ENCODE assay signal across 16 cellular contexts in genomic region chr12:66066929-66067281, GRCh38.
DNase-seq lines count a peak whose midpoint lies in the region; ATAC-seq and TF ChIP-seq lines count a peak whose summit lies in the region.
"Had no signal": no experiment of that assay in that cellular context is flagged by ENCODE, and none has a peak within 500 bp of the region (broad histone marks: within the 10 kb centered on the region; RNA-seq: fewer than 3 reads in every experiment).

No MANE protein-coding gene starts in this region.

- H2BK5ac ChIP-seq in neuronal stem cell (ENCODE audit: low read length), result no peak overlapping the region

- H3K18ac ChIP-seq in neuronal stem cell (ENCODE audit: low read length), result no peak overlapping the region

- CTCF ChIA-PET in HCT116 (lab: Charles Lee), result no interaction called here

- no peak overlapping the region for H3K23ac ChIP-seq in neuronal stem cell (ENCODE audit: low read depth, low read length, poor library complexity)

- H2BK12ac ChIP-seq in neuronal stem cell (ENCODE audit: low read length), result no peak overlapping the region

- intact Hi-C loops in HCT116 (cut with micrococcal nuclease), result no loop called here

- no peak for TF ChIP-seq RAD21 in HCT116 (IDR thresholded peaks at IDR 0.05; ENCODE audit: low read depth)

- H3K27ac ChIP-seq in HCT116 (ENCODE audit: low read depth, low read length) (no peak overlapping the region), hepatocyte (no peak overlapping the region), neuronal stem cell (replicated peaks; ENCODE audit: low read length) (no peak overlapping the region)
- H3K27ac ChIP-seq: C4-2B, cardiac muscle cell, Peyer's patch, sigmoid colon had no signal

- no peak overlapping the region for H3K4ac ChIP-seq in neuronal stem cell (ENCODE audit: low read length)

- no peak overlapping the region for H2BK120ac ChIP-seq in neuronal stem cell (ENCODE audit: low read depth, low read length)

- RAD21 ChIA-PET in HCT116 (lab: Charles Lee; ENCODE audit: low non-redundant PET in 1 of 2, low total read pairs in 2 of 2, uncharacterized antibody in 2 of 2, unreplicated experiment in 2 of 2), result no interaction called here

- no peaks in the 10 kb centered on the region for H3K36me3 ChIP-seq in HCT116 (ENCODE audit: control insufficient read depth in 1 of 2, insufficient read depth in 2 of 2, low read length in 2 of 2)
- no peaks in the 10 kb centered on the region for H3K36me3 ChIP-seq in hepatocyte (replicated peaks; ENCODE audit: insufficient read depth, low read depth)
- no peaks in the 10 kb centered on the region for H3K36me3 ChIP-seq in neuronal stem cell (replicated peaks in 1 of 2; ENCODE audit: control insufficient read depth in 2 of 2, insufficient read depth in 2 of 2, low read length in 2 of 2)
- H3K36me3 ChIP-seq: cardiac muscle cell, Peyer's patch, sigmoid colon had no signal

- WGBS in hepatocyte (ENCODE audit: low lambda C conversion rate, missing lambda C conversion rate), result 54% methylated on average over 1 of the region's 2 CpGs
- WGBS in neuronal stem cell (ENCODE audit: extremely low coverage in 2 of 2, insufficient read length in 2 of 2, insufficient replicate concordance in 1 of 2), 2 donors, result no CpG with 5 or more reads among the region's 2 CpGs

- H3K4me3 ChIP-seq in HCT116 (replicated peaks in 1 of 2; ENCODE audit: low read depth in 1 of 2, low read length in 2 of 2) (no peak overlapping the region), hepatocyte (no peak overlapping the region), neuronal stem cell (ENCODE audit: low read length in 2 of 2) (no peak overlapping the region)
- H3K4me3 ChIP-seq: cardiac muscle cell, Peyer's patch, sigmoid colon had no signal

- TF ChIP-seq CTCF in HCT116 (IDR thresholded peaks at IDR 0.05 in 2 of 3, conservative IDR thresholded peaks at IDR 0.05 in 1 of 3; ENCODE audit: borderline replicate concordance in 1 of 3, insufficient read depth in 1 of 3, low read depth in 2 of 3, low read length in 2 of 3), result no peak
- no peak for TF ChIP-seq CTCF in hepatocyte (IDR thresholded peaks at IDR 0.05; ENCODE audit: poor library complexity)

- H3K9ac ChIP-seq in HCT116 (ENCODE audit: low read length) (no peak overlapping the region), neuronal stem cell (ENCODE audit: low read depth, low read length, poor library complexity) (no peak overlapping the region)

- DNase-seq in HCT116 (ENCODE audit: low read depth, low spot score) (no peak), hepatocyte (ENCODE audit: low spot score) (no peak), AML-193 (lab: John Stamatoyannopoulos, UW) (no peak), neuronal stem cell (ENCODE audit: low spot score) (no peak), HK-2 (ENCODE audit: unreplicated experiment) (no peak), MV-4-11 (lab: John Stamatoyannopoulos, UW) (no peak)
- DNase-seq: activated naive CD4-positive, alpha-beta T cell treated with anti-CD3 and anti-CD28 coated beads, Interleukin-2, amount 50 U/mL, for 16 hours; H9; natural killer cell; Peyer's patch; sigmoid colon; T1000 had no signal

- no peaks in the 10 kb centered on the region for H3K9me2 ChIP-seq in HCT116 (ENCODE audit: insufficient read depth)
- H3K9me2 ChIP-seq in hepatocyte (replicated peaks; ENCODE audit: insufficient read depth), result no peaks in the 10 kb centered on the region

- H3K79me2 ChIP-seq in HCT116 (ENCODE audit: insufficient read depth, low read length) (no peaks in the 10 kb centered on the region), hepatocyte (no peaks in the 10 kb centered on the region)

- H2BK15ac ChIP-seq in neuronal stem cell (ENCODE audit: low read length), result no peak overlapping the region

- H3K4me1 ChIP-seq in HCT116 (ENCODE audit: control insufficient read depth in 1 of 2, insufficient read depth in 2 of 2, low read length in 2 of 2) (peaks cover 0 to 4% of the 10 kb centered on the region in 2 experiments; a peak in 2 of 4 replicates), hepatocyte (ENCODE audit: insufficient read depth) (no peaks in the 10 kb centered on the region), neuronal stem cell (ENCODE audit: control insufficient read depth in 2 of 2, insufficient read depth in 1 of 2, low read depth in 1 of 2, low read length in 2 of 2) (peaks cover 0 to 5% of the 10 kb centered on the region in 2 donors)
- H3K4me1 ChIP-seq: Peyer's patch, sigmoid colon had no signal

- H4K20me1 ChIP-seq in HCT116 (ENCODE audit: insufficient read depth) (no peaks in the 10 kb centered on the region), hepatocyte (ENCODE audit: insufficient read depth, poor library complexity, severe bottlenecking) (no peaks in the 10 kb centered on the region)

- H3K4me2 ChIP-seq in HCT116 (ENCODE audit: low read length) (no peak overlapping the region), hepatocyte (no peak overlapping the region), neuronal stem cell (ENCODE audit: insufficient read depth, low read length, poor library complexity, severe bottlenecking) (no peak overlapping the region)

- ATAC-seq in GM18909 (IDR thresholded peaks at IDR 0.05; ENCODE audit: poor library complexity, unreplicated experiment) (peak; percentile 25), HCT116 (no peak; the same call in 1 of the 2 replicates), HG03520 (IDR thresholded peaks at IDR 0.05; ENCODE audit: unreplicated experiment) (peak; percentile 13)

- no peak overlapping the region for H3K14ac ChIP-seq in neuronal stem cell (ENCODE audit: low read length)

- TF ChIP-seq POLR2A in HCT116 (IDR thresholded peaks at IDR 0.05; ENCODE audit: borderline replicate concordance, extremely low read depth, insufficient read depth, insufficient read length), result no peak

- POLR2A ChIA-PET in HCT116 (lab: Charles Lee), result no interaction called here

- no peak overlapping the region for H2AK5ac ChIP-seq in neuronal stem cell (ENCODE audit: low read depth, low read length)

- H3K79me1 ChIP-seq in neuronal stem cell (ENCODE audit: low read depth, low read length), result no peaks in the 10 kb centered on the region

- peak overlapping the region; percentile 36 for H2AFZ ChIP-seq in HCT116 (ENCODE audit: low read depth, low read length, poor library complexity, severe bottlenecking)
- H2AFZ ChIP-seq in hepatocyte, result peak overlapping the region; percentile 1
- H2AFZ ChIP-seq in neuronal stem cell (ENCODE audit: low read length), result no peak overlapping the region

- H3K9me3 ChIP-seq in HCT116 (ENCODE audit: control insufficient read depth in 1 of 2, insufficient read depth in 1 of 2, low read depth in 1 of 2, low read length in 2 of 2) (no peaks in the 10 kb centered on the region), hepatocyte (ENCODE audit: low read depth) (no peaks in the 10 kb centered on the region), neuronal stem cell (replicated peaks in 1 of 2; ENCODE audit: control insufficient read depth in 2 of 2, insufficient read depth in 1 of 2, low read depth in 1 of 2, low read length in 2 of 2) (no peaks in the 10 kb centered on the region)
- H3K9me3 ChIP-seq: Peyer's patch, sigmoid colon had no signal

- no peak overlapping the region for H4K8ac ChIP-seq in neuronal stem cell (ENCODE audit: low read depth, low read length)

- BruUV-seq in HCT116 (replicated peaks; lab: Mats Ljungman, UMichigan), result no TSS peak

- H3K27me3 ChIP-seq in HCT116 (ENCODE audit: insufficient read depth, low read length) (0 out of 2 replicates have a peak, but pooled peaks cover 8% of the 10 kb centered on the region), hepatocyte (no peaks in the 10 kb centered on the region), neuronal stem cell (ENCODE audit: control insufficient read depth in 3 of 3, insufficient read depth in 3 of 3, low read depth in 1 of 3, low read length in 3 of 3) (no peaks in the 10 kb centered on the region)
- H3K27me3 ChIP-seq: cardiac muscle cell, Peyer's patch, sigmoid colon had no signal

- no peak overlapping the region for H4K91ac ChIP-seq in neuronal stem cell (ENCODE audit: low read depth, low read length, poor library complexity)

TF ChIP-seq in HCT116, 20 proteins besides CTCF, POLR2A, EP300 and RAD21 (continues in another document):
- TF ChIP-seq ZNF274 (IDR thresholded peaks at IDR 0.05; ENCODE audit: low read depth, low read length), result no peak
- TF ChIP-seq ZBTB33 (IDR thresholded peaks at IDR 0.05; ENCODE audit: extremely low read depth, insufficient replicate concordance, low read length), result no peak
- TF ChIP-seq SIN3A (IDR thresholded peaks at IDR 0.05; ENCODE audit: low read depth), result no peak
- no peak for TF ChIP-seq CBX3 (IDR thresholded peaks at IDR 0.05; ENCODE audit: low read depth)
- TF ChIP-seq POLR2AphosphoS5 (IDR thresholded peaks at IDR 0.05; ENCODE audit: low read depth, low read length), result no peak
- no peak for TF ChIP-seq YY1 (IDR thresholded peaks at IDR 0.05; ENCODE audit: extremely low read depth, insufficient replicate concordance, low read depth, low read length)
- no peak for TF ChIP-seq EZH2 (IDR thresholded peaks at IDR 0.05)
